ENCODE assay signal across 24 cellular contexts in the genomic region with DNA sequence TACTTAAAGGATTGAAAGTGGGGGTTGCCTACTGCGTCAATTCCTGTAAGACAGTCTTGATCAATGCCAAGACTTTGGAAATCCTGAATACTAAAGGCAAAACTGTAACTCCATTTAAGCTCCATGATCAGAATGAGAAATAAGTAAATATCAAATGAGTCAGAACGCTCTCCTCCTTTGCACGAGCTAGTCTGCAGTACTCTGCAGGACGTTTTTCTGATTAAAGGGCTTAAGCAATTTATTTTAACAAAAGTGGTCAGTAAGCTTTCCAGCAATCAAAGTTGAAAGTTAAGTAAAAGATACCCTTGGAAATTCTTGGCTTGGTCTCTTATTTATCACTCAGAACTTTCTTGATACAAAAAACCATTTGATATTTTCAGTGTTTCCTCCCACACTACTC. TPM values are rescaled to one million over a fixed set of nuclear protein-coding genes. Genes with fewer than 3 reads are reported as not detected.
"Had no signal": no experiment of that assay in that cellular context is flagged by ENCODE, and none has a peak within 500 bp of the region (broad histone marks: within the 10 kb centered on the region; RNA-seq: fewer than 3 reads in every experiment).

No MANE protein-coding gene starts in this region.

- H3K36me3 ChIP-seq: neutrophil, right lobe of liver, stomach, suprapubic skin, tibial nerve had no signal

- H3K4me3 ChIP-seq: right lobe of liver, skin epidermis, stomach, suprapubic skin, tibial nerve had no signal

- H3K9me3 ChIP-seq: neutrophil, right lobe of liver, stomach, suprapubic skin, tibial nerve had no signal

- H3K4me3 Mint-ChIP-seq: activated CD4-positive, alpha-beta T cell treated with anti-CD3 and anti-CD28 coated beads, Interleukin-2, amount 10 ng/mL, durations not matched to agents 7 days and 5 days; activated CD8-positive, alpha-beta T cell treated with anti-CD3 and anti-CD28 coated beads, Interleukin-2, amount 10 ng/mL, durations not matched to agents 7 days and 5 days; activated naive CD4-positive, alpha-beta T cell treated with anti-CD3 and anti-CD28 coated beads, Interleukin-2, amount 50 U/mL, for 24 hours; central memory CD8-positive, alpha-beta T cell; endodermal cell; immature natural killer cell; nephron; stimulated activated memory B cell treated with anti-CD40 and anti-IgM and Interleukin-4, amounts not matched to agents 10 μg/mL and 1 μg/mL and 100 μg/mL, for 72 hours; T-helper 17 cell had no signal

- ATAC-seq: activated CD8-positive, alpha-beta T cell treated with anti-CD3 and anti-CD28 coated beads, Interleukin-2, amount 10 ng/mL, durations not matched to agents 7 days and 5 days; left ventricle myocardium superior; right lobe of liver; stimulated activated memory B cell treated with anti-CD40 and anti-IgM and Interleukin-4, amounts not matched to agents 10 μg/mL and 1 μg/mL and 100 μg/mL, for 72 hours; T-helper 17 cell had no signal

- H3K27ac ChIP-seq: epithelial cell of prostate, neutrophil, right lobe of liver, skin epidermis, stomach, suprapubic skin had no signal

- H3K27me3 ChIP-seq: neutrophil, right lobe of liver, stomach, suprapubic skin, tibial nerve had no signal

- H3K27ac Mint-ChIP-seq: activated CD4-positive, alpha-beta T cell treated with anti-CD3 and anti-CD28 coated beads, Interleukin-2, amount 10 ng/mL, durations not matched to agents 7 days and 5 days; activated CD8-positive, alpha-beta T cell treated with anti-CD3 and anti-CD28 coated beads, Interleukin-2, amount 10 ng/mL, durations not matched to agents 7 days and 5 days; activated naive CD4-positive, alpha-beta T cell treated with anti-CD3 and anti-CD28 coated beads, Interleukin-2, amount 50 U/mL, for 24 hours; endodermal cell; immature natural killer cell; stimulated activated memory B cell treated with anti-CD40 and anti-IgM and Interleukin-4, amounts not matched to agents 10 μg/mL and 1 μg/mL and 100 μg/mL, for 72 hours; T-helper 17 cell had no signal

- H3K36me3 Mint-ChIP-seq: activated naive CD4-positive, alpha-beta T cell treated with anti-CD3 and anti-CD28 coated beads, Interleukin-2, amount 50 U/mL, for 24 hours; immature natural killer cell; stimulated activated memory B cell treated with anti-CD40 and anti-IgM and Interleukin-4, amounts not matched to agents 10 μg/mL and 1 μg/mL and 100 μg/mL, for 72 hours had no signal

- H3K4me1 Mint-ChIP-seq: activated CD4-positive, alpha-beta T cell treated with anti-CD3 and anti-CD28 coated beads, Interleukin-2, amount 10 ng/mL, durations not matched to agents 7 days and 5 days; activated naive CD4-positive, alpha-beta T cell treated with anti-CD3 and anti-CD28 coated beads, Interleukin-2, amount 50 U/mL, for 24 hours; central memory CD8-positive, alpha-beta T cell; endodermal cell; immature natural killer cell; stimulated activated memory B cell treated with anti-CD40 and anti-IgM and Interleukin-4, amounts not matched to agents 10 μg/mL and 1 μg/mL and 100 μg/mL, for 72 hours; T-helper 17 cell had no signal

- H3K4me1 ChIP-seq: right lobe of liver, suprapubic skin had no signal

- H3K9me3 Mint-ChIP-seq: activated CD4-positive, alpha-beta T cell treated with anti-CD3 and anti-CD28 coated beads, Interleukin-2, amount 10 ng/mL, durations not matched to agents 7 days and 5 days; activated naive CD4-positive, alpha-beta T cell treated with anti-CD3 and anti-CD28 coated beads, Interleukin-2, amount 50 U/mL, for 24 hours; central memory CD8-positive, alpha-beta T cell; endodermal cell; immature natural killer cell; nephron; stimulated activated memory B cell treated with anti-CD40 and anti-IgM and Interleukin-4, amounts not matched to agents 10 μg/mL and 1 μg/mL and 100 μg/mL, for 72 hours had no signal

- DNase-seq: activated CD4-positive, alpha-beta T cell treated with anti-CD3 and anti-CD28 coated beads, Interleukin-2, amount 10 ng/mL, durations not matched to agents 7 days and 5 days; activated CD8-positive, alpha-beta T cell treated with anti-CD3 and anti-CD28 coated beads, Interleukin-2, amount 10 ng/mL, durations not matched to agents 7 days and 5 days; activated gamma-delta T cell treated with Interleukin-2 at 50 U/mL for 16 hours; aorta; endodermal cell; foreskin melanocyte; immature natural killer cell; kidney glomerular epithelial cell; left ventricle myocardium superior; posterior cingulate gyrus; right lobe of liver; stomach; SW 1271; T-helper 17 cell had no signal

- FAIRE-seq: colon had no signal

RNA-seq across cellular contexts. Expression of gene ARHGAP29, which starts 35.7 kb away (rescaled TPM):
- total RNA-seq: activated CD4-positive, alpha-beta T cell treated with anti-CD3 and anti-CD28 coated beads, Interleukin-2, amount 10 ng/mL, durations not matched to agents 7 days and 5 days; activated CD8-positive, alpha-beta T cell treated with anti-CD3 and anti-CD28 coated beads, Interleukin-2, amount 10 ng/mL, durations not matched to agents 7 days and 5 days had no signal
- polyA plus RNA-seq: immature natural killer cell had no signal
